30 cellular contexts compared by ENCODE assay signal in genomic region chr3:19273091-19273490, GRCh38.
DNase-seq lines count a peak whose midpoint lies in the region; TF ChIP-seq lines count a peak whose summit lies in the region.
"Had no signal": no experiment of that assay in that cellular context is flagged by ENCODE, and none has a peak within 500 bp of the region (broad histone marks: within the 10 kb centered on the region; RNA-seq: fewer than 3 reads in every experiment).

No MANE protein-coding gene starts in this region.

- intact Hi-C loops in uterus (cut with DNase I; ENCODE audit: low total_unique reads): no loop called here

- no peaks in the 10 kb centered on the region for H3K9me3 Mint-ChIP-seq in endodermal cell
- H3K9me3 Mint-ChIP-seq: CD4-positive, alpha-beta T cell; CD8-positive, alpha-beta T cell had no signal

- no peak overlapping the region for H3K4me3 ChIP-seq in endodermal cell (ENCODE audit: low read length)
- no peak overlapping the region for H3K4me3 ChIP-seq in neural cell (ENCODE audit: low read length)
- no peak overlapping the region for H3K4me3 ChIP-seq in uterus
- H3K4me3 ChIP-seq: A549; BLaER1; BLaER1 treated with 17β-estradiol and CSF1 and Interleukin-3, amounts not matched to agents 10 nM and 100 nM had no signal

- H3K9me3 ChIP-seq in endodermal cell (ENCODE audit: control insufficient read depth, low read length) (no peaks in the 10 kb centered on the region), neural cell (ENCODE audit: low read length) (no peaks in the 10 kb centered on the region), uterus (no peaks in the 10 kb centered on the region)
- H3K9me3 ChIP-seq: A549; BE2C; BLaER1; BLaER1 treated with 17β-estradiol and CSF1 and Interleukin-3, amounts not matched to agents 10 nM and 100 nM; Caco-2 had no signal

- peak overlapping the region; percentile 29 for H3K27ac ChIP-seq in endodermal cell (ENCODE audit: low read depth, low read length)
- H3K27ac ChIP-seq in neural cell (ENCODE audit: low read length): no peak overlapping the region
- H3K27ac ChIP-seq in uterus: no peak overlapping the region
- H3K27ac ChIP-seq: 22Rv1; A549; BLaER1; BLaER1 treated with 17β-estradiol and CSF1 and Interleukin-3, amounts not matched to agents 10 nM and 100 nM; C4-2B had no signal

- H3K27me3 Mint-ChIP-seq in endodermal cell (ENCODE audit: insufficient read depth): no peaks in the 10 kb centered on the region
- H3K27me3 Mint-ChIP-seq: B cell; CD4-positive, alpha-beta T cell; CD4-positive, CD25-positive, alpha-beta regulatory T cell had no signal

- no peak overlapping the region for H3K27ac Mint-ChIP-seq in endodermal cell
- H3K27ac Mint-ChIP-seq: B cell; CD14-positive monocyte; CD4-positive, alpha-beta memory T cell; CD4-positive, alpha-beta T cell; CD4-positive, CD25-positive, alpha-beta regulatory T cell; CD8-positive, alpha-beta memory T cell; CD8-positive, alpha-beta T cell had no signal

- H3K9ac ChIP-seq in endodermal cell (ENCODE audit: extremely low read depth, low read length, poor library complexity, severe bottlenecking) (no peak overlapping the region), neural cell (ENCODE audit: low read length) (no peak overlapping the region)
- H3K9ac ChIP-seq: BLaER1; BLaER1 treated with 17β-estradiol and CSF1 and Interleukin-3, amounts not matched to agents 10 nM and 100 nM had no signal

- no peak overlapping the region for H3K4me3 Mint-ChIP-seq in endodermal cell
- H3K4me3 Mint-ChIP-seq: B cell; CD14-positive monocyte; CD4-positive, alpha-beta memory T cell; CD4-positive, alpha-beta T cell; CD4-positive, CD25-positive, alpha-beta regulatory T cell; CD8-positive, alpha-beta memory T cell; CD8-positive, alpha-beta T cell had no signal

- TF ChIP-seq EP300 in neural cell (conservative IDR thresholded peaks at IDR 0.05; ENCODE audit: poor library complexity, severe bottlenecking): no peak

- H3K4me2 ChIP-seq in neural cell (ENCODE audit: low read length): no peak overlapping the region
- H3K4me2 ChIP-seq: A549, BLaER1 had no signal

- no peaks in the 10 kb centered on the region for H3K79me2 ChIP-seq in neural cell (replicated peaks; ENCODE audit: insufficient read depth, low read length)

- TF ChIP-seq RAD21 in neural cell (conservative IDR thresholded peaks at IDR 0.05): no peak

- peak overlapping the region; percentile 10 for H2AFZ ChIP-seq in neural cell (ENCODE audit: low read depth, low read length)

- no peaks in the 10 kb centered on the region for H3K4me1 ChIP-seq in endodermal cell (ENCODE audit: control insufficient read depth, insufficient read depth, low read length)
- H3K4me1 ChIP-seq in uterus: no peaks in the 10 kb centered on the region
- H3K4me1 ChIP-seq: A549, BE2C, BLaER1, Caco-2 had no signal

- H3K9me2 ChIP-seq in neural cell (ENCODE audit: insufficient read depth, low read length): no peaks in the 10 kb centered on the region

- H3K36me3 ChIP-seq in endodermal cell (ENCODE audit: control insufficient read depth, insufficient read depth, low read length) (peaks cover 27% of the 10 kb centered on the region), neural cell (ENCODE audit: insufficient read depth, low read length) (no peaks in the 10 kb centered on the region), uterus (no peaks in the 10 kb centered on the region)
- H3K36me3 ChIP-seq: BE2C; BLaER1; BLaER1 treated with 17β-estradiol and CSF1 and Interleukin-3, amounts not matched to agents 10 nM and 100 nM had no signal

- no peak for TF ChIP-seq POLR2A in uterus (IDR thresholded peaks at IDR 0.05)

- H4K20me1 ChIP-seq in neural cell (ENCODE audit: insufficient read depth): no peaks in the 10 kb centered on the region
- H4K20me1 ChIP-seq: BLaER1; BLaER1 treated with 17β-estradiol and CSF1 and Interleukin-3, amounts not matched to agents 10 nM and 100 nM had no signal

- no peaks in the 10 kb centered on the region for H3K36me3 Mint-ChIP-seq in endodermal cell (ENCODE audit: low read depth)
- H3K36me3 Mint-ChIP-seq: CD14-positive monocyte; CD4-positive, alpha-beta memory T cell; CD4-positive, CD25-positive, alpha-beta regulatory T cell; CD8-positive, alpha-beta memory T cell; CD8-positive, alpha-beta T cell had no signal

- no peaks in the 10 kb centered on the region for H3K27me3 ChIP-seq in endodermal cell (ENCODE audit: control insufficient read depth, insufficient read depth, low read length, poor library complexity, severe bottlenecking)
- H3K27me3 ChIP-seq in neural cell (ENCODE audit: insufficient read depth, low read depth, low read length): no peaks in the 10 kb centered on the region
- no peaks in the 10 kb centered on the region for H3K27me3 ChIP-seq in uterus
- H3K27me3 ChIP-seq: BE2C; BLaER1; BLaER1 treated with 17β-estradiol and CSF1 and Interleukin-3, amounts not matched to agents 10 nM and 100 nM had no signal

- no peak for TF ChIP-seq CTCF in endodermal cell (conservative IDR thresholded peaks at IDR 0.05)
- no peak for TF ChIP-seq CTCF in neural cell (IDR thresholded peaks at IDR 0.05; ENCODE audit: poor library complexity, severe bottlenecking)
- TF ChIP-seq CTCF in uterus (IDR thresholded peaks at IDR 0.05): no peak

- H3K4me1 Mint-ChIP-seq in endodermal cell: no peaks in the 10 kb centered on the region
- H3K4me1 Mint-ChIP-seq: CD4-positive, alpha-beta memory T cell; CD4-positive, CD25-positive, alpha-beta regulatory T cell; CD8-positive, alpha-beta memory T cell had no signal

- WGBS in endodermal cell (ENCODE audit: insufficient coverage in 1 of 2, insufficient read length in 1 of 2), 2 experiments: 75 to 83% methylated on average over 1 of the region's 1 CpG

- no peaks in the 10 kb centered on the region for H3F3A ChIP-seq in neural cell (ENCODE audit: insufficient read depth, low read length, poor library complexity, severe bottlenecking)

- DNase-seq in endodermal cell (no peak), uterus (no peak), COLO668 (lab: John Stamatoyannopoulos, UW; ENCODE audit: unreplicated experiment) (no peak)
- DNase-seq: 8988T; ACHN; BE2C; C1 segment of cervical spinal cord; Caco-2; Calu3; CD4-positive, alpha-beta memory T cell; CD4-positive, alpha-beta T cell; CD4-positive, CD25-positive, alpha-beta regulatory T cell; CD8-positive, alpha-beta memory T cell; CD8-positive, alpha-beta T cell; COR-L47; DMS 273 treated with DMSO at 0.1 percent for 48 hours; DMS153; DMS53; DMS79; DMS79 treated with DMSO at 0.1 percent for 48 hours; DND-41; EL had no signal

TF ChIP-seq in neural cell, 6 proteins besides CTCF, POLR2A, EP300 and RAD21:
- no peak for TF ChIP-seq SMC3 (conservative IDR thresholded peaks at IDR 0.05; ENCODE audit: poor library complexity)
- no peak for TF ChIP-seq TAF1 (IDR thresholded peaks at IDR 0.05; ENCODE audit: low read depth)
- TF ChIP-seq REST (IDR thresholded peaks at IDR 0.05; ENCODE audit: borderline replicate concordance): no peak
- TF ChIP-seq EZH2 (IDR thresholded peaks at IDR 0.05; ENCODE audit: borderline replicate concordance, insufficient read depth, low read length, poor library complexity, severe bottlenecking): no peak
- TF ChIP-seq POLR2AphosphoS5 (IDR thresholded peaks at IDR 0.05): no peak
- TF ChIP-seq MXI1 (conservative IDR thresholded peaks at IDR 0.05; ENCODE audit: poor library complexity, severe bottlenecking): no peak
